7 cellular contexts compared by ENCODE assay signal in genomic region chr13:114117341-114117874, GRCh38. TPM values are rescaled to one million over a fixed set of nuclear protein-coding genes. Genes with fewer than 3 reads are reported as not detected.
DNase-seq lines count a peak whose midpoint lies in the region; ATAC-seq, FAIRE-seq and TF ChIP-seq lines count a peak whose summit lies in the region.
"Not testable (repeated sequence)": the region's sequence is repeated elsewhere in the genome, so short reads cannot be mapped to it uniquely, and the experiment has no call there.

No MANE protein-coding gene starts in this region.

- WGBS in endodermal cell (ENCODE audit: insufficient coverage in 1 of 2, insufficient read length in 1 of 2), 2 experiments: 94 to 97% methylated on average over 16 to 20 of the region's 20 CpGs
- WGBS in right lobe of liver (ENCODE audit: insufficient coverage, low coverage, low lambda C conversion rate, missing lambda C conversion rate): 84% methylated on average over 14 of the region's 20 CpGs
- 88 to 93% (median 92%) methylated on average over 20 of the region's 20 CpGs for WGBS in spleen, 5 donors

- POLR2A ChIA-PET in WTC11 (lab: Charles Lee): interaction anchor here (0.6 kb wide), 2 partner anchors 292 to 1217 kb away, joined by 3 to 4 read pairs; no protein-coding TSS in a partner anchor

- intact Hi-C loops in right lobe of liver (cut with DNase I); spleen (cut with DNase I; ENCODE audit: low total_unique reads): not testable (repeated sequence)

- TF ChIP-seq POLR2A in GM12891 (IDR thresholded peaks at IDR 0.05; ENCODE audit: low read depth, low read length); right lobe of liver (IDR thresholded peaks at IDR 0.05); spleen (IDR thresholded peaks at IDR 0.05): not testable (repeated sequence)

- DNase-seq in GM12891 (ENCODE audit: insufficient read length, low spot score): not testable (repeated sequence)
- DNase-seq in WTC11 (ENCODE audit: low spot score) (peak; percentile 5), endodermal cell (peak; percentile 36), right lobe of liver (peak; percentile 5 to 35 (median 24)), omental fat pad (ENCODE audit: low spot score) (peak; percentile 16), spleen (peak; percentile 31)

- not testable (repeated sequence) for H3K27ac ChIP-seq in endodermal cell (ENCODE audit: low read depth, low read length); right lobe of liver
- H3K27ac ChIP-seq in spleen: peak overlapping the region in 1 of 8 donors; percentile 83

- H3K4me1 Mint-ChIP-seq in WTC11 (peaks cover 52% of the 10 kb centered on the region), endodermal cell (peaks cover 37% of the 10 kb centered on the region)
- H3K4me1 Mint-ChIP-seq in activated naive CD4-positive, alpha-beta T cell treated with anti-CD3 and anti-CD28 coated beads, Interleukin-2, amount 50 U/mL, for 24 hours: peaks cover 69% of the 10 kb centered on the region

- not testable (repeated sequence) for H3K27me3 Mint-ChIP-seq in WTC11 (ENCODE audit: low read depth); activated naive CD4-positive, alpha-beta T cell treated with anti-CD3 and anti-CD28 coated beads, Interleukin-2, amount 50 U/mL, for 24 hours; endodermal cell (ENCODE audit: insufficient read depth)

- H3K27ac Mint-ChIP-seq in WTC11: peak overlapping the region; percentile 63
- peak overlapping the region; percentile 73 for H3K27ac Mint-ChIP-seq in activated naive CD4-positive, alpha-beta T cell treated with anti-CD3 and anti-CD28 coated beads, Interleukin-2, amount 50 U/mL, for 24 hours
- not testable (repeated sequence) for H3K27ac Mint-ChIP-seq in endodermal cell

- peak; percentile 70 for FAIRE-seq in GM12891 (lab: Jason Lieb, UNC)

- not testable (repeated sequence) for H3K9me3 Mint-ChIP-seq in WTC11; activated naive CD4-positive, alpha-beta T cell treated with anti-CD3 and anti-CD28 coated beads, Interleukin-2, amount 50 U/mL, for 24 hours; endodermal cell

- TF ChIP-seq CTCF in WTC11 (IDR thresholded peaks at IDR 0.05); endodermal cell (conservative IDR thresholded peaks at IDR 0.05); right lobe of liver (IDR thresholded peaks at IDR 0.05); omental fat pad (IDR thresholded peaks at IDR 0.05); spleen (IDR thresholded peaks at IDR 0.05 in 8 of 11, conservative IDR thresholded peaks at IDR 0.05 in 3 of 11): not testable (repeated sequence)

- not testable (repeated sequence) for H3K4me3 Mint-ChIP-seq in WTC11; activated naive CD4-positive, alpha-beta T cell treated with anti-CD3 and anti-CD28 coated beads, Interleukin-2, amount 50 U/mL, for 24 hours; endodermal cell

- not testable (repeated sequence) for H3K9me3 ChIP-seq in endodermal cell (ENCODE audit: control insufficient read depth, low read length); right lobe of liver; spleen

- not testable (repeated sequence) for H3K4me3 ChIP-seq in endodermal cell (ENCODE audit: low read length); right lobe of liver; spleen

- H3K36me3 ChIP-seq in endodermal cell (ENCODE audit: control insufficient read depth, insufficient read depth, low read length); right lobe of liver: not testable (repeated sequence)
- peaks cover 0 to 22% (median 0%) of the 10 kb centered on the region in 6 donors for H3K36me3 ChIP-seq in spleen

- H3K4me1 ChIP-seq in endodermal cell (ENCODE audit: control insufficient read depth, insufficient read depth, low read length): not testable (repeated sequence)
- peaks cover 0 to 14% (median 2%) of the 10 kb centered on the region in 4 donors for H3K4me1 ChIP-seq in right lobe of liver
- peaks cover 21 to 75% (median 61%) of the 10 kb centered on the region in 6 donors for H3K4me1 ChIP-seq in spleen

- ATAC-seq in WTC11; right lobe of liver; omental fat pad (ENCODE audit: low FRiP score): not testable (repeated sequence)

- CTCF ChIA-PET in WTC11 (lab: Charles Lee): not testable (repeated sequence)

- H3K9ac ChIP-seq in endodermal cell (ENCODE audit: extremely low read depth, low read length, poor library complexity, severe bottlenecking): not testable (repeated sequence)

- not testable (repeated sequence) for H3K27me3 ChIP-seq in endodermal cell (ENCODE audit: control insufficient read depth, insufficient read depth, low read length, poor library complexity, severe bottlenecking); right lobe of liver; spleen (replicated peaks in 1 of 7)

- H3K36me3 Mint-ChIP-seq in WTC11; activated naive CD4-positive, alpha-beta T cell treated with anti-CD3 and anti-CD28 coated beads, Interleukin-2, amount 50 U/mL, for 24 hours; endodermal cell (ENCODE audit: low read depth): not testable (repeated sequence)

TF ChIP-seq in WTC11, 78 proteins besides CTCF, POLR2A, EP300 and RAD21:
- 0 out of 2 replicates have a peak, but pooled peaks have one; percentile 37 for TF ChIP-seq TCF7 (CRISPR knock-in tag; IDR thresholded peaks at IDR 0.05; ENCODE audit: low read depth)
TF ChIP-seq in WTC11: peak in this region for 1; not testable (repeated sequence) for 77.

RNA-seq across cellular contexts. Expression of gene RASA3, which starts 15.0 kb away (rescaled TPM):
- 13.4 TPM for polyA plus RNA-seq in GM12891 (2012; ENCODE audit: low read depth, missing spikeins)
- 16.5 to 22.3 TPM (median 16.9 TPM) in 3 replicates for total RNA-seq in WTC11 (2021)
- 10 to 100 TPM in 1 of 2 donors, 1 to 10 TPM in 1; 6.3 to 12.0 TPM for total RNA-seq in endodermal cell
- polyA plus RNA-seq in endodermal cell (2013, experiment 1 of 2): 27.0 TPM
- 25.2 TPM for polyA plus RNA-seq in endodermal cell (2013, experiment 2 of 2)
- 1 to 10 TPM; 3.5 to 7.9 (median 4.6) TPM for total RNA-seq in right lobe of liver
- total RNA-seq in omental fat pad: 10 to 100 TPM; 28.1 to 73.4 (median 56.8) TPM
- total RNA-seq in spleen: 10 to 100 TPM; 35.9 to 52.8 (median 52.0) TPM
- 10 to 100 TPM; 11.7 to 17.2 (median 12.1) TPM for polyA plus RNA-seq in spleen
